In the genomic region with DNA sequence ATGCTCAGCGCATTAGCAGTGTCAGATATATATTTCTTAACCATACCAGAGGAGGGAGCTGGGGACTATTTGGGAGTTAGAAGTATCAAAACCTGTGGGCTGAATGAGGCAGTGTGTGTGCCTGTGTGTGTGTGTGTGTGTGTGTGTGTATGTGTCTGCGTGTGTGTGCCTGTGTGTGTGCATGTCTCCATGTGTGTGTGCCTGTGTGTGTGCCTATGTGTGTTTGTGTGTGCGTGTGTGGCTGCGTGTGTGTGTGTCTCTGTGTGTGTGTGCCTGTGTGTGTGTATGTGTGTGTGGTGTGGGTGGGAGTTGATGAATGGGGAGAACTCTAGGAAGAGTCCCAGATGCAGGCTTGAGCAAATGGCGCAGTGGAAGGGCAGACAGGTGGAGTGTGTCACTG, we compare ENCODE assay signal across 1 cellular context.
A peak's percentile ranks its signal among the peaks of the same experiment; 100 is the strongest.
TF ChIP-seq lines count a peak whose summit lies in the region.

No MANE protein-coding gene starts in this region.

TF ChIP-seq in HepG2, 621 proteins besides CTCF, POLR2A, EP300 and RAD21 (continued from another document):
- TF ChIP-seq TRIM22 (IDR thresholded peaks at IDR 0.05) (peak; percentile 91; the same call in 1 of the 2 replicates), NONO (IDR thresholded peaks at IDR 0.05) (peak; percentile 68; the same call in 1 of the 2 replicates), NONO (CRISPR knock-in tag; conservative IDR thresholded peaks at IDR 0.05) (no peak), ATF7 (IDR thresholded peaks at IDR 0.05) (no peak), ATF7 (CRISPR knock-in tag; IDR thresholded peaks at IDR 0.05) (no peak), SNRNP70 (IDR thresholded peaks at IDR 0.05; ENCODE audit: low read depth, low read length) (no peak), IKZF1 (IDR thresholded peaks at IDR 0.05) (0 out of 2 replicates have a peak, but pooled peaks have one; percentile 43), MNT (IDR thresholded peaks at IDR 0.05) (0 out of 2 replicates have a peak, but pooled peaks have one; percentile 14)
